In genomic region chr5:126983874-126984266, GRCh38 we compare ENCODE assay signal across 18 cellular contexts. TPM values are rescaled to one million over a fixed set of nuclear protein-coding genes. Genes with fewer than 3 reads are reported as not detected.
DNase-seq lines count a peak whose midpoint lies in the region; ATAC-seq, FAIRE-seq and TF ChIP-seq lines count a peak whose summit lies in the region.
"Had no signal": no experiment of that assay in that cellular context is flagged by ENCODE, and none has a peak within 500 bp of the region (broad histone marks: within the 10 kb centered on the region; RNA-seq: fewer than 3 reads in every experiment).

No MANE protein-coding gene starts in this region.

- no peaks in the 10 kb centered on the region for H3K9me3 Mint-ChIP-seq in activated CD4-positive, alpha-beta memory T cell treated with anti-CD3 and anti-CD28 coated beads for 36 hours
- H3K9me3 Mint-ChIP-seq: CD4-positive, alpha-beta memory T cell had no signal

- intact Hi-C loops in heart right ventricle (cut with DNase I) (no loop called here), Right ventricle myocardium superior (cut with DNase I) (no loop called here), IMR-90 (cut with micrococcal nuclease) (no loop called here), K562 (cut with micrococcal nuclease) (no loop called here), psoas muscle (cut with DNase I) (no loop called here)
- intact Hi-C loops in activated CD4-positive, alpha-beta memory T cell treated with anti-CD3 and anti-CD28 coated beads for 36 hours (cut with micrococcal nuclease), result no loop called here

- H3K9ac ChIP-seq in IMR-90 (ENCODE audit: low read depth, low read length) (no peak overlapping the region), K562 (ENCODE audit: insufficient read depth in 1 of 2, low read depth in 2 of 2, low read length in 2 of 2) (peak overlapping the region in 1 of 2 experiments; percentile 3; a peak in 1 of 4 replicates)

- H4K5ac ChIP-seq in IMR-90 (ENCODE audit: low read depth, low read length), result no peak overlapping the region

- H4K20me1 ChIP-seq in IMR-90 (ENCODE audit: insufficient read depth, low read length) (no peaks in the 10 kb centered on the region; the same call in 1 of the 2 replicates), K562 (replicated peaks; ENCODE audit: control insufficient read depth, insufficient read depth, low read length) (peaks cover 11% of the 10 kb centered on the region; the same call in 1 of the 2 replicates)

- no peak for DNase-seq in heart right ventricle
- no peak for DNase-seq in Right ventricle myocardium superior
- no peak for DNase-seq in IMR-90
- no peak for DNase-seq in K562 (ENCODE audit: extremely low read depth in 1 of 4, low spot score in 3 of 4)
- no peak for DNase-seq in psoas muscle
- DNase-seq in inferior parietal cortex (ENCODE audit: extremely low spot score), result no peak
- no peak for DNase-seq in HuH-7 (ENCODE audit: low spot score)
- DNase-seq in activated CD4-positive, alpha-beta memory T cell treated with anti-CD3 and anti-CD28 coated beads for 36 hours, result no peak
- DNase-seq: CD4-positive, alpha-beta memory T cell; H9; MV-4-11; NCI-H1436; NCI-H2029; NCI-H2171 treated with DMSO at 0.1 percent for 48 hours; NCI-H748 treated with DMSO at 0.1 percent for 48 hours; RPMI8226; SJCRH30 had no signal

- no peak overlapping the region for H4K8ac ChIP-seq in IMR-90 (ENCODE audit: low read depth in 2 of 2, low read length in 2 of 2)

- H3K79me2 ChIP-seq in K562 (ENCODE audit: control insufficient read depth, insufficient read depth, low read length), result peaks cover 88% of the 10 kb centered on the region

- TF ChIP-seq RAD21 in IMR-90 (IDR thresholded peaks at IDR 0.05; ENCODE audit: low read length) (no peak), K562 (CRISPR knock-in tag; conservative IDR thresholded peaks at IDR 0.05 in 1 of 2, IDR thresholded peaks at IDR 0.05 in 1 of 2) (no peak)

- H3K4me2 ChIP-seq in IMR-90 (ENCODE audit: low read depth, low read length) (no peak overlapping the region), K562 (ENCODE audit: insufficient read depth, low read length) (peak overlapping the region; percentile 23; the same call in 1 of the 2 replicates)

- WGBS in heart right ventricle, 2 donors, result 70 to 80% methylated on average over 2 of the region's 2 CpGs
- 67% methylated on average over 1 of the region's 2 CpGs; no CpG with 5 or more reads in 1 of the 2 experiments for WGBS in IMR-90 (ENCODE audit: extremely low coverage in 2 of 2, insufficient read length in 1 of 2), 2 experiments
- WGBS in K562 (ENCODE audit: insufficient coverage, low coverage, missing lambda C conversion rate), result 64% methylated on average over 2 of the region's 2 CpGs
- WGBS in psoas muscle, 3 donors, result 92 to 94% (median 93%) methylated on average over 2 of the region's 2 CpGs

- TF ChIP-seq POLR2A in IMR-90 (IDR thresholded peaks at IDR 0.05; ENCODE audit: low read depth, low read length) (no peak), K562 (conservative IDR thresholded peaks at IDR 0.05) (no peak)

- no peak overlapping the region for H3K4me3 ChIP-seq in heart right ventricle
- no peak overlapping the region for H3K4me3 ChIP-seq in IMR-90 (ENCODE audit: insufficient read depth, low read depth, low read length)
- H3K4me3 ChIP-seq in K562, result no peak overlapping the region
- no peak overlapping the region for H3K4me3 ChIP-seq in psoas muscle
- H3K4me3 ChIP-seq: SJCRH30 had no signal

- H3K4me1 Mint-ChIP-seq in activated CD4-positive, alpha-beta memory T cell treated with anti-CD3 and anti-CD28 coated beads for 36 hours (ENCODE audit: low read depth), result peaks cover 20% of the 10 kb centered on the region

- H3K18ac ChIP-seq in IMR-90 (ENCODE audit: low read depth, low read length), result no peak overlapping the region

- no peaks in the 10 kb centered on the region for H3K27me3 Mint-ChIP-seq in activated CD4-positive, alpha-beta memory T cell treated with anti-CD3 and anti-CD28 coated beads for 36 hours
- H3K27me3 Mint-ChIP-seq: CD4-positive, alpha-beta memory T cell had no signal

- POLR2A ChIA-PET in IMR-90 (lab: Charles Lee; ENCODE audit: unreplicated experiment) (no interaction called here), K562 (lab: Yijun Ruan, JAX) (interaction anchor here (1.0 to 2.3 kb wide), 3 partner anchors 12 to 31 kb away, joined by 3 to 8 read pairs (median 3); no protein-coding TSS in a partner anchor)
- POLR2A ChIA-PET in activated CD4-positive, alpha-beta memory T cell treated with anti-CD3 and anti-CD28 coated beads for 36 hours (lab: Charles Lee), result no interaction called here

- no peak for TF ChIP-seq EP300 in K562 (IDR thresholded peaks at IDR 0.05; ENCODE audit: low read length)

- 0 out of 3 replicates have a peak overlapping the region, but pooled peaks have one; percentile 14 for H2BK15ac ChIP-seq in IMR-90 (ENCODE audit: low read depth, low read length)

- no peak overlapping the region for H3K23ac ChIP-seq in IMR-90 (ENCODE audit: low read depth, low read length)

- H3K56ac ChIP-seq in IMR-90 (ENCODE audit: extremely low read depth, insufficient read depth, low read length), result no peak overlapping the region

- H3K4ac ChIP-seq in IMR-90 (ENCODE audit: low read depth, low read length), result no peak overlapping the region

- no peak overlapping the region for H3K4me3 Mint-ChIP-seq in activated CD4-positive, alpha-beta memory T cell treated with anti-CD3 and anti-CD28 coated beads for 36 hours
- H3K4me3 Mint-ChIP-seq: CD4-positive, alpha-beta memory T cell; H9 had no signal

- H3K14ac ChIP-seq in IMR-90 (replicated peaks; ENCODE audit: low read depth, low read length), result no peak overlapping the region

- H2AFZ ChIP-seq in IMR-90 (replicated peaks; ENCODE audit: low read length, poor library complexity), result no peak overlapping the region
- no peak overlapping the region for H2AFZ ChIP-seq in K562 (ENCODE audit: low read depth, low read length)

- H3K4me1 ChIP-seq in heart right ventricle (peaks cover 0 to 89% (median 35%) of the 10 kb centered on the region in 9 donors), IMR-90 (ENCODE audit: control insufficient read depth, insufficient read depth, low read length) (peaks cover 2% of the 10 kb centered on the region), K562 (replicated peaks in 1 of 2; ENCODE audit: control insufficient read depth in 2 of 2, insufficient read depth in 2 of 2, low read length in 2 of 2) (peaks cover 16 to 38% of the 10 kb centered on the region in 2 experiments), psoas muscle (peaks cover 25% of the 10 kb centered on the region)

- no peak overlapping the region for H2BK5ac ChIP-seq in IMR-90 (ENCODE audit: low read depth, low read length, poor library complexity, severe bottlenecking)

- H3K27ac ChIP-seq in heart right ventricle, result peak overlapping the region in 8 of 10 donors; percentile 15 to 86 (median 75)
- H3K27ac ChIP-seq in IMR-90 (ENCODE audit: insufficient read depth, low read length), result no peak overlapping the region
- no peak overlapping the region for H3K27ac ChIP-seq in K562 (ENCODE audit: extremely low read depth, low read depth, low read length)
- H3K27ac ChIP-seq in psoas muscle, result peak overlapping the region; percentile 60
- H3K27ac ChIP-seq: SJCRH30 had no signal

- no TSS peak for BruUV-seq in IMR-90 (replicated peaks; lab: Mats Ljungman, UMichigan)
- BruUV-seq in K562 (replicated peaks; lab: Mats Ljungman, UMichigan), result no TSS peak

- TF ChIP-seq CTCF in heart right ventricle (IDR thresholded peaks at IDR 0.05) (no peak), IMR-90 (conservative IDR thresholded peaks at IDR 0.05; ENCODE audit: low read depth, low read length) (no peak), K562 (IDR thresholded peaks at IDR 0.05 in 2 of 3, conservative IDR thresholded peaks at IDR 0.05 in 1 of 3; ENCODE audit: insufficient read depth in 2 of 3, low read depth in 1 of 3, low read length in 3 of 3) (no peak), psoas muscle (IDR thresholded peaks at IDR 0.05) (no peak)

- H2BK120ac ChIP-seq in IMR-90 (ENCODE audit: low read depth, low read length), result no peak overlapping the region

- no peak for ATAC-seq in heart right ventricle
- no peak for ATAC-seq in Right ventricle myocardium superior (ENCODE audit: poor library complexity)
- ATAC-seq in IMR-90 (ENCODE audit: low read depth), result no peak
- no peak for ATAC-seq in K562
- no peak for ATAC-seq in psoas muscle

- H3K9me3 ChIP-seq in heart right ventricle (no peaks in the 10 kb centered on the region), IMR-90 (ENCODE audit: control insufficient read depth, insufficient read depth, low read length) (no peaks in the 10 kb centered on the region), K562 (replicated peaks; ENCODE audit: control insufficient read depth, insufficient read depth, low read depth, low read length) (no peaks in the 10 kb centered on the region), psoas muscle (no peaks in the 10 kb centered on the region)
- H3K9me3 ChIP-seq: SJCRH30 had no signal

- no peak overlapping the region for H2BK20ac ChIP-seq in IMR-90 (ENCODE audit: low read depth, low read length)

- no peaks in the 10 kb centered on the region for H3K36me3 ChIP-seq in heart right ventricle
- H3K36me3 ChIP-seq in IMR-90 (ENCODE audit: control insufficient read depth, insufficient read depth, low read length), result no peaks in the 10 kb centered on the region
- no peaks in the 10 kb centered on the region for H3K36me3 ChIP-seq in K562 (ENCODE audit: control insufficient read depth, insufficient read depth, low read length)
- H3K36me3 ChIP-seq in psoas muscle (ENCODE audit: insufficient read depth in 1 of 2, low read depth in 1 of 2), result no peaks in the 10 kb centered on the region
- H3K36me3 ChIP-seq: SJCRH30 had no signal

- no peaks in the 10 kb centered on the region for H3K36me3 Mint-ChIP-seq in activated CD4-positive, alpha-beta memory T cell treated with anti-CD3 and anti-CD28 coated beads for 36 hours
- H3K36me3 Mint-ChIP-seq: CD4-positive, alpha-beta memory T cell had no signal

- no peak overlapping the region for H4K91ac ChIP-seq in IMR-90 (ENCODE audit: insufficient read depth, low read depth, low read length)

- CTCF ChIA-PET in IMR-90 (lab: Yijun Ruan, JAX) (interaction anchor here (0.6 kb wide), 1 partner anchor 22 kb away, joined by 4 read pairs; no protein-coding TSS in a partner anchor), K562 (lab: Yijun Ruan, JAX; ENCODE audit: low intra/inter-chr PET ratio) (no interaction called here)
- CTCF ChIA-PET in activated CD4-positive, alpha-beta memory T cell treated with anti-CD3 and anti-CD28 coated beads for 36 hours (lab: Charles Lee), result no interaction called here

- H2AK9ac ChIP-seq in IMR-90 (replicated peaks; ENCODE audit: low read depth, low read length, poor library complexity), result no peak overlapping the region

- H2AK5ac ChIP-seq in IMR-90 (ENCODE audit: low read depth, low read length), result 0 out of 2 replicates have a peak overlapping the region, but pooled peaks have one; percentile 31

- in situ Hi-C loops in IMR-90 (cut with MboI; ENCODE audit: low sequenced_read_pairs), result no loop called here
- in situ Hi-C loops in K562 (cut with MboI), result no loop called here

- H3K79me1 ChIP-seq in IMR-90 (ENCODE audit: low read depth in 1 of 2, low read length in 2 of 2), result peaks cover 15 to 18% of the 10 kb centered on the region in 2 experiments

- no peak for FAIRE-seq in K562 (lab: Jason Lieb, UNC)
- FAIRE-seq: GM19239 had no signal

- dilution Hi-C loops in IMR-90 (cut with HindIII; ENCODE audit: low sequenced_read_pairs, unreplicated experiment), result no loop called here

- H3K27me3 ChIP-seq in heart right ventricle, result no peaks in the 10 kb centered on the region
- no peaks in the 10 kb centered on the region for H3K27me3 ChIP-seq in IMR-90 (ENCODE audit: control insufficient read depth, insufficient read depth, low read length)
- no peaks in the 10 kb centered on the region for H3K27me3 ChIP-seq in K562 (ENCODE audit: control insufficient read depth in 2 of 2, insufficient read depth in 2 of 2, low read length in 2 of 2)
- no peaks in the 10 kb centered on the region for H3K27me3 ChIP-seq in psoas muscle (ENCODE audit: insufficient read depth in 3 of 3, low read length in 2 of 3)
- H3K27me3 ChIP-seq: SJCRH30 had no signal

- peaks cover 3% of the 10 kb centered on the region; the same call in 1 of the 2 replicates for H3K9me1 ChIP-seq in IMR-90 (ENCODE audit: insufficient read depth, low read length)
- H3K9me1 ChIP-seq in K562 (ENCODE audit: control insufficient read depth, insufficient read depth, low read length), result no peaks in the 10 kb centered on the region

- H3K27ac Mint-ChIP-seq in activated CD4-positive, alpha-beta memory T cell treated with anti-CD3 and anti-CD28 coated beads for 36 hours, result no peak overlapping the region
- H3K27ac Mint-ChIP-seq: H9 had no signal

RNA-seq across cellular contexts. Expression of gene MARCHF3, which starts 46.5 kb away (rescaled TPM):
- total RNA-seq in heart right ventricle, result 10 to 100 TPM; 16.8 to 57.4 (median 45.9) TPM
- polyA plus RNA-seq in heart right ventricle, result 10 to 100 TPM in 1 of 2 donors, 1 to 10 TPM in 1; 4.8 to 76.2 TPM
- total RNA-seq in Right ventricle myocardium superior, result 26.6 TPM
- 17.8 and 18.8 TPM in 2 replicates for total RNA-seq in IMR-90 (2012; rRNA removed)
- polyA plus RNA-seq in IMR-90 (2012; rRNA removed), result 9.5 and 11.2 TPM in 2 replicates
- polyA plus RNA-seq in IMR-90 (2012; cell fraction: cytosol; rRNA removed), result 4.8 and 7.7 TPM in 2 replicates
- 5.2 and 10.5 TPM in 2 replicates for polyA plus RNA-seq in IMR-90 (2012; cell fraction: nucleus; rRNA removed; ENCODE audit: low replicate concordance)
- 71.0 and 71.2 TPM in 2 replicates for total RNA-seq in K562 (2011; cell fraction: chromatin; rRNA removed; ENCODE audit: low replicate concordance)
- 72.9 and 84.2 TPM in 2 replicates for total RNA-seq in K562 (2011; cell fraction: nucleolus; rRNA removed)
- total RNA-seq in K562 (2011; cell fraction: nucleoplasm; rRNA removed), result 80.1 and 101 TPM in 2 replicates
- total RNA-seq in K562 (2014; rRNA removed), result 12.2 and 21.1 TPM in 2 replicates
- total RNA-seq in K562 (2014; rRNA removed; fragmentation: Illumina TruSeq; extraction: Trizol), result 19.9 and 20.2 TPM in 2 replicates
- 16.8 and 18.5 TPM in 2 replicates for total RNA-seq in K562 (2015; rRNA removed; fragmentation: Illumina TruSeq; extraction: Trizol)
- total RNA-seq in K562 (2021), result 23.5 TPM in 2 replicates
- 34.1 and 37.4 TPM in 2 replicates for polyA plus RNA-seq in K562 (2011; rRNA removed)
- 24.1 and 35.9 TPM in 2 replicates for polyA plus RNA-seq in K562 (2011; cell fraction: cytosol; rRNA removed)
- polyA plus RNA-seq in K562 (2011; cell fraction: nucleus; rRNA removed), result 39.3 and 39.4 TPM in 2 replicates
- 21.4 and 29.8 TPM in 2 replicates for polyA plus RNA-seq in K562 (2012)
- 13.4 and 16.5 TPM in 2 replicates for polyA plus RNA-seq in K562 (2014; fragmentation: Illumina TruSeq; extraction: Trizol)
- 1 to 10 TPM; 5.6 to 7.6 TPM for polyA plus RNA-seq in K562 (2014; fragmentation: Nextera tagmentation; extraction: Ambion mirVana)
- 7.8 and 10.4 TPM in 2 replicates for polyA plus RNA-seq in K562 (2014; rRNA removed)
- 43.9 and 60.4 TPM in 2 replicates for polyA minus RNA-seq in K562 (2011; rRNA and poly(A)+ RNA removed)
- polyA minus RNA-seq in K562 (2011; cell fraction: cytosol; rRNA and poly(A)+ RNA removed), result 24.6 and 34.4 TPM in 2 replicates
- polyA minus RNA-seq in K562 (2011; cell fraction: nucleus; rRNA and poly(A)+ RNA removed), result 57.8 and 62.6 TPM in 2 replicates
- total RNA-seq in psoas muscle, result 10 to 100 TPM in 2 of 4 donors, 1 to 10 TPM in 2; 9.2 to 16.2 (median 12.4) TPM
- polyA plus RNA-seq in psoas muscle, result 10 to 100 TPM in 2 of 3 donors, 1 to 10 TPM in 1; 6.0 to 22.0 (median 12.0) TPM
- 1 to 10 TPM; 4.0 to 4.4 TPM for total RNA-seq in activated CD4-positive, alpha-beta memory T cell treated with anti-CD3 and anti-CD28 coated beads for 36 hours

Comparison
In these comparisons a context has a peak if more than half of its experiments do, and no peak if none do; other contexts are left out.
1. H3K27ac ChIP-seq: peak in heart right ventricle (8 of 10) and psoas muscle (single experiment); none in IMR-90 (single experiment) and K562 (single experiment).